In the genomic region with DNA sequence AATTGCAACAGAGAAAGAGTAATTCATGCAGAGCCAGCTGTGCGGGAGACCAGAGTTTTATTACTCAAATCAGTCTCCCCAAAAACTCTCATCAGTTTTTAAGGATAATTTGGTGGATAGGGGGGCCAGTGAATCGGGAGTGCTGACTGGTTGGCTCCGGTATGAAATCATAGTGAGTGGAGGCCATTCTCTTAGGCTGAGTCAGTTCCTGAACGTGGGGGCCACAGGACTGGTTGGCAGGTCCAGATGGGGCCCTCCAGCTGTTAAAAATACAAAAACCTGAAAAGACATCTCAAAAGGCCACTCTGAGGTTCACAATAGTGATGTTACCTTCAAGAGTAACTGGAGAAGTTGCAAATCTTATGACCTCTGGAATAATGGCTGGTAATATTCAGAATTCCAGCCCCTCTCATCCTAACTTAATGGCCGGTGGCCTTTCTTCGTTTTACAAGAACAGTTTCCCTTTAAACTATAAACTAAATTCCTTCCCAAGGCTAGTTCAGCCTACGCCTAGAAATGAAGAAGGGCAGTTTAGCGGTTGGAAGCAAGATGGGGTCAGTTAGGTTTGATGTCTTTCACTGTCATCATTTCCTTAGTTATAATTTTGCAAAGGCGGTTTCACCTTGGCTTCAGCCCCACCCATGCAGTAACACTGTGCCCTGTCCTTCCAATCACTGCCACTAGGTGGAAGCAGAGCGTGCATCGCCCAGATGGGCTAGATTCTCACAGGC, we compare ENCODE assay signal across 8 cellular contexts. TPM values are rescaled to one million over a fixed set of nuclear protein-coding genes. Genes with fewer than 3 reads are reported as not detected.
DNase-seq lines count a peak whose midpoint lies in the region; ATAC-seq and TF ChIP-seq lines count a peak whose summit lies in the region.

No MANE protein-coding gene starts in this region.

- no peaks in the 10 kb centered on the region for H3K36me3 ChIP-seq in PC-9 (ENCODE audit: low read depth)

- no peak overlapping the region for H3K4me2 ChIP-seq in PC-9

- POLR2A ChIA-PET in PC-9 (lab: Charles Lee; ENCODE audit: unreplicated experiment) = no interaction called here

- no peaks in the 10 kb centered on the region for H3K79me2 ChIP-seq in PC-9 (ENCODE audit: low read depth)

- H3K4me3 Mint-ChIP-seq in natural killer cell treated with Interleukin-12 subunit alpha and Interleukin-12 subunit beta and Interleukin-15 and Interleukin-18, amount 100 ng/mL, for 72 hours = no peak overlapping the region

- no peak overlapping the region for H3K27ac ChIP-seq in PC-9

- no peak overlapping the region for H2AFZ ChIP-seq in PC-9

- no peak overlapping the region for H3K4me3 ChIP-seq in PC-9

- no peaks in the 10 kb centered on the region for H3K36me3 Mint-ChIP-seq in natural killer cell treated with Interleukin-12 subunit alpha and Interleukin-12 subunit beta and Interleukin-15 and Interleukin-18, amount 100 ng/mL, for 72 hours

- peaks cover 4% of the 10 kb centered on the region; the same call in 1 of the 2 replicates for H3F3A ChIP-seq in PC-9 (ENCODE audit: insufficient read depth, low read depth)

- no TSS peak for BruUV-seq in PC-9 (replicated peaks; lab: Mats Ljungman, UMichigan)

- peak; percentile 84 for TF ChIP-seq CTCF in PC-9 (conservative IDR thresholded peaks at IDR 0.05)

- H3K4me1 Mint-ChIP-seq in natural killer cell treated with Interleukin-12 subunit alpha and Interleukin-12 subunit beta and Interleukin-15 and Interleukin-18, amount 100 ng/mL, for 72 hours (ENCODE audit: low read depth in 2 of 2) = peaks cover 17 to 25% of the 10 kb centered on the region in 2 donors

- peaks cover 4% of the 10 kb centered on the region for H3K4me1 ChIP-seq in PC-9 (replicated peaks; ENCODE audit: insufficient read depth)

- H4K20me1 ChIP-seq in PC-9 (ENCODE audit: insufficient read depth) = no peaks in the 10 kb centered on the region

- H3K27me3 ChIP-seq in PC-9 (ENCODE audit: insufficient read depth, low read depth) = no peaks in the 10 kb centered on the region

- H3K27me3 Mint-ChIP-seq in natural killer cell treated with Interleukin-12 subunit alpha and Interleukin-12 subunit beta and Interleukin-15 and Interleukin-18, amount 100 ng/mL, for 72 hours = no peaks in the 10 kb centered on the region

- H3K27ac Mint-ChIP-seq in natural killer cell treated with Interleukin-12 subunit alpha and Interleukin-12 subunit beta and Interleukin-15 and Interleukin-18, amount 100 ng/mL, for 72 hours = no peak overlapping the region

- H3K9me3 ChIP-seq in PC-9 (ENCODE audit: insufficient read depth, low read depth) = no peaks in the 10 kb centered on the region

- H3K9me3 Mint-ChIP-seq in natural killer cell treated with Interleukin-12 subunit alpha and Interleukin-12 subunit beta and Interleukin-15 and Interleukin-18, amount 100 ng/mL, for 72 hours = no peaks in the 10 kb centered on the region

- peak; percentile 72 to 75 for ATAC-seq in natural killer cell treated with Interleukin-12 subunit alpha and Interleukin-12 subunit beta and Interleukin-15 and Interleukin-18, amount 100 ng/mL, for 72 hours
- peak; percentile 67 for ATAC-seq in stimulated activated naive CD8-positive, alpha-beta T cell treated with anti-CD3 and anti-CD28 coated beads, Interleukin-15, Interleukin-2, amounts not matched to agents 100 U/mL and 50 U/mL, for 24 hours
- ATAC-seq in HG03175 (IDR thresholded peaks at IDR 0.05; ENCODE audit: unreplicated experiment) = no peak

- intact Hi-C loops in PC-9 (cut with micrococcal nuclease; ENCODE audit: unreplicated experiment) = loop anchor here (1.0 kb wide), 1 partner anchor 45 kb away; no protein-coding TSS in a partner anchor

- CTCF ChIA-PET in PC-9 (lab: Charles Lee) = no interaction called here

- no peaks in the 10 kb centered on the region for H3K9me2 ChIP-seq in PC-9 (ENCODE audit: insufficient read depth)

- DNase-seq in DMS153 treated with DMSO at 0.1 percent for 48 hours (lab: John Stamatoyannopoulos, UW; ENCODE audit: unreplicated experiment) (peak; percentile 36), HT1080 (ENCODE audit: low read depth) (peak; percentile 48), PC-9 (peak; percentile 46 to 76), fibroblast of gingiva (ENCODE audit: low read depth) (peak; percentile 61)
- peak; percentile 89 for DNase-seq in activated T-cell treated with anti-CD3 and anti-CD28 coated beads, Interleukin-2, amount 50 U/mL, for 1 hour
- peak; percentile 86 for DNase-seq in natural killer cell treated with Interleukin-12 subunit alpha and Interleukin-12 subunit beta and Interleukin-15 and Interleukin-18, amount 100 ng/mL, for 72 hours (ENCODE audit: low spot score)
- peak; percentile 92 for DNase-seq in stimulated activated naive CD8-positive, alpha-beta T cell treated with anti-CD3 and anti-CD28 coated beads, Interleukin-15, Interleukin-2, amounts not matched to agents 100 U/mL and 50 U/mL, for 24 hours

RNA-seq across cellular contexts. Expression of gene MICA, which starts 6.8 kb away (rescaled TPM):
- 24.9 and 25.6 TPM in 2 replicates for total RNA-seq in HT1080 (2014; rRNA removed; shearing (Covaris generic))
- 14.3 and 15.4 TPM in 2 replicates for polyA plus RNA-seq in HT1080 (2015; cell fraction: cytosol; rRNA removed)
- polyA plus RNA-seq in HT1080 (2015; cell fraction: nucleus; rRNA removed) = 18.9 and 20.4 TPM in 2 replicates
- total RNA-seq in PC-9 (2021) = 11.8 and 13.5 TPM in 2 replicates
- 10 to 100 TPM; 14.2 to 16.9 TPM for total RNA-seq in natural killer cell treated with Interleukin-12 subunit alpha and Interleukin-12 subunit beta and Interleukin-15 and Interleukin-18, amount 100 ng/mL, for 72 hours

RNA-seq across cellular contexts. Expression of gene HLA-B, which starts 39.6 kb away (rescaled TPM):
- total RNA-seq in HT1080 (2014; rRNA removed; shearing (Covaris generic)) = 11.8 and 15.4 TPM in 2 replicates
- polyA plus RNA-seq in HT1080 (2015; cell fraction: cytosol; rRNA removed) = 16.9 and 17.2 TPM in 2 replicates
- 27.3 and 30.3 TPM in 2 replicates for polyA plus RNA-seq in HT1080 (2015; cell fraction: nucleus; rRNA removed)
- total RNA-seq in PC-9 (2021) = 137 and 204 TPM in 2 replicates
- 1,000 to 10,000 TPM; 3,852 to 7,384 TPM for total RNA-seq in natural killer cell treated with Interleukin-12 subunit alpha and Interleukin-12 subunit beta and Interleukin-15 and Interleukin-18, amount 100 ng/mL, for 72 hours

Comparison
In these comparisons a context has a peak if more than half of its experiments do, and no peak if none do; other contexts are left out.
1. DNase-seq: peak in every context shown above with its lines; median percentile 92 in stimulated activated naive CD8-positive, alpha-beta T cell treated with anti-CD3 and anti-CD28 coated beads, Interleukin-15, Interleukin-2, amounts not matched to agents 100 U/mL and 50 U/mL, for 24 hours; 89 in activated T-cell treated with anti-CD3 and anti-CD28 coated beads, Interleukin-2, amount 50 U/mL, for 1 hour; 86 in natural killer cell treated with Interleukin-12 subunit alpha and Interleukin-12 subunit beta and Interleukin-15 and Interleukin-18, amount 100 ng/mL, for 72 hours; 61 in PC-9; 61 in fibroblast of gingiva; 48 in HT1080; 36 in DMS153 treated with DMSO at 0.1 percent for 48 hours.
2. RNA of gene HLA-B, which starts 39.6 kb away (total RNA-seq): 3,852 to 7,384 TPM in natural killer cell treated with Interleukin-12 subunit alpha and Interleukin-12 subunit beta and Interleukin-15 and Interleukin-18, amount 100 ng/mL, for 72 hours; 137 to 204 TPM in PC-9 and 11.8 to 15.4 TPM in HT1080; every median in the first group is over 10 times any median in the second.